In the genomic region with DNA sequence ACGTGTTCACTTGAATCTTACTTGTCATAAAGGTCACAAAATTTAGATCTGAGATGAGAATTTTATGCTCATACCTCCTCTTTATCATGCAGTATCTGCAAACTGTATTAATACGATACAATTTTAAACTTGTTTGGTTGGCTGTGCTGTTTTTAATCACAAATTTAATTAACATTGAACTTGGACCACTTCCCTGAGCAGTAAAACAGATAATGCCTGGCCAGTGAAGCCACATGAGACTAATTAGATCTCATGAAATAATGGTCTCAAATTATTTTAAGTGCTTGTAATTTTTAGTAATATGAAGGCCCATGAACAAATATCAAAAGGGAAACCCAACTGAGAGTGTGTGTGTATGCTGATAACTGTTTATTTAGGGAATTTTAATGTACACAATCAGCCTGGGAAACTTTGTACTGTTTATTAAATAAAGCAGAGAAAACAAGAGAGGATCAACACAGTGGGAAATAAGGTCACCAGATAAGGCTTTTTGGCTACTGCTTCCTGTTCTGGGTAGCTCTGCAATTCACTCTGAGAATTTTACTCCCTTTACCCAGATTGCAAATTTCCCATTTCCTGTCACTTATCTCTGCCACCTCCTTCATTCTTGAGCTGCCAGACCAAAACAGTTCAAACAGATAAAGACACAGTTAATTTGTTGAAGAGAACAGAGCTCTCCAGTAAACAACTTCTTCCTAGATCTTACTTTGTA, we compare ENCODE assay signal across 1 cellular context.
TF ChIP-seq lines count a peak whose summit lies in the region.

No MANE protein-coding gene starts in this region.

TF ChIP-seq in HepG2, 621 proteins besides CTCF, POLR2A, EP300 and RAD21 (continued from another document and continues in another):
- TF ChIP-seq, protein P1, sequence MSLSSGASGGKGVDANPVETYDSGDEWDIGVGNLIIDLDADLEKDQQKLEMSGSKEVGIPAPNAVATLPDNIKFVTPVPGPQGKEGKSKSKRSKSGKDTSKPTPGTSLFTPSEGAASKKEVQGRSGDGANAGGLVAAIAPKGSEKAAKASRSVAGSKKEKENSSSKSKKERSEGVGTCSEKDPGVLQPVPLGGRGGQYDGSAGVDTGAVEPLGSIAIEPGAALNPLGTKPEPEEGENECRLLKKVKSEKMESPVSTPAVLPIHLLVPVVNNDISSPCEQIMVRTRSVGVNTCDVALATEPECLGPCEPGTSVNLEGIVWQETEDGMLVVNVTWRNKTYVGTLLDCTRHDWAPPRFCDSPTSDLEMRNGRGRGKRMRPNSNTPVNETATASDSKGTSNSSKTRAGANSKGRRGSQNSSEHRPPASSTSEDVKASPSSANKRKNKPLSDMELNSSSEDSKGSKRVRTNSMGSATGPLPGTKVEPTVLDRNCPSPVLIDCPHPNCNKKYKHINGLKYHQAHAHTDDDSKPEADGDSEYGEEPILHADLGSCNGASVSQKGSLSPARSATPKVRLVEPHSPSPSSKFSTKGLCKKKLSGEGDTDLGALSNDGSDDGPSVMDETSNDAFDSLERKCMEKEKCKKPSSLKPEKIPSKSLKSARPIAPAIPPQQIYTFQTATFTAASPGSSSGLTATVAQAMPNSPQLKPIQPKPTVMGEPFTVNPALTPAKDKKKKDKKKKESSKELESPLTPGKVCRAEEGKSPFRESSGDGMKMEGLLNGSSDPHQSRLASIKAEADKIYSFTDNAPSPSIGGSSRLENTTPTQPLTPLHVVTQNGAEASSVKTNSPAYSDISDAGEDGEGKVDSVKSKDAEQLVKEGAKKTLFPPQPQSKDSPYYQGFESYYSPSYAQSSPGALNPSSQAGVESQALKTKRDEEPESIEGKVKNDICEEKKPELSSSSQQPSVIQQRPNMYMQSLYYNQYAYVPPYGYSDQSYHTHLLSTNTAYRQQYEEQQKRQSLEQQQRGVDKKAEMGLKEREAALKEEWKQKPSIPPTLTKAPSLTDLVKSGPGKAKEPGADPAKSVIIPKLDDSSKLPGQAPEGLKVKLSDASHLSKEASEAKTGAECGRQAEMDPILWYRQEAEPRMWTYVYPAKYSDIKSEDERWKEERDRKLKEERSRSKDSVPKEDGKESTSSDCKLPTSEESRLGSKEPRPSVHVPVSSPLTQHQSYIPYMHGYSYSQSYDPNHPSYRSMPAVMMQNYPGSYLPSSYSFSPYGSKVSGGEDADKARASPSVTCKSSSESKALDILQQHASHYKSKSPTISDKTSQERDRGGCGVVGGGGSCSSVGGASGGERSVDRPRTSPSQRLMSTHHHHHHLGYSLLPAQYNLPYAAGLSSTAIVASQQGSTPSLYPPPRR (CRISPR knock-in tag; IDR thresholded peaks at IDR 0.05; ENCODE audit: borderline replicate concordance) = peak; percentile 86
- no peak for TF ChIP-seq HMGA1 (CRISPR knock-in tag; conservative IDR thresholded peaks at IDR 0.05)
- TF ChIP-seq ZNF225 (CRISPR knock-in tag; IDR thresholded peaks at IDR 0.05) = no peak
- TF ChIP-seq SMYD3 (CRISPR knock-in tag; IDR thresholded peaks at IDR 0.05) = no peak
- TF ChIP-seq, protein P2, sequence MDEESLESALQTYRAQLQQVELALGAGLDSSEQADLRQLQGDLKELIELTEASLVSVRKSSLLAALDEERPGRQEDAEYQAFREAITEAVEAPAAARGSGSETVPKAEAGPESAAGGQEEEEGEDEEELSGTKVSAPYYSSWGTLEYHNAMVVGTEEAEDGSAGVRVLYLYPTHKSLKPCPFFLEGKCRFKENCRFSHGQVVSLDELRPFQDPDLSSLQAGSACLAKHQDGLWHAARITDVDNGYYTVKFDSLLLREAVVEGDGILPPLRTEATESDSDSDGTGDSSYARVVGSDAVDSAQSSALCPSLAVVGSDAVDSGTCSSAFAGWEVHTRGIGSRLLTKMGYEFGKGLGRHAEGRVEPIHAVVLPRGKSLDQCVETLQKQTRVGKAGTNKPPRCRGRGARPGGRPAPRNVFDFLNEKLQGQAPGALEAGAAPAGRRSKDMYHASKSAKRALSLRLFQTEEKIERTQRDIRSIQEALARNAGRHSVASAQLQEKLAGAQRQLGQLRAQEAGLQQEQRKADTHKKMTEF (CRISPR knock-in tag; IDR thresholded peaks at IDR 0.05) = peak; percentile 65
- no peak for TF ChIP-seq ZNF234 (CRISPR knock-in tag; conservative IDR thresholded peaks at IDR 0.05)
- TF ChIP-seq, protein P3, sequence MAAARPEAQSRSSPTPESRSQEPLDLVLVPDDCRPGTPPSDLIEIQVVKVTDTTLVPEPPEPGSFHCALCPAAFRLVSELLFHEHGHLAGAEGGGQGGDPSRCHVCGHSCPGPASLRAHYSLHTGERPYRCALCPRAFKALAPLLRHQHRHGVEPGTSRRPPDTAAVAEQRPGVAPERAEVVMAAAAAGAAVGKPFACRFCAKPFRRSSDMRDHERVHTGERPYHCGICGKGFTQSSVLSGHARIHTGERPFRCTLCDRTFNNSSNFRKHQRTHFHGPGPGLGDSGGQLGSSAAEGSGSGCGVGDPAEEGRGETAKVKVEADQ (CRISPR knock-in tag; IDR thresholded peaks at IDR 0.05; ENCODE audit: borderline replicate concordance) = no peak
- TF ChIP-seq, protein P4, sequence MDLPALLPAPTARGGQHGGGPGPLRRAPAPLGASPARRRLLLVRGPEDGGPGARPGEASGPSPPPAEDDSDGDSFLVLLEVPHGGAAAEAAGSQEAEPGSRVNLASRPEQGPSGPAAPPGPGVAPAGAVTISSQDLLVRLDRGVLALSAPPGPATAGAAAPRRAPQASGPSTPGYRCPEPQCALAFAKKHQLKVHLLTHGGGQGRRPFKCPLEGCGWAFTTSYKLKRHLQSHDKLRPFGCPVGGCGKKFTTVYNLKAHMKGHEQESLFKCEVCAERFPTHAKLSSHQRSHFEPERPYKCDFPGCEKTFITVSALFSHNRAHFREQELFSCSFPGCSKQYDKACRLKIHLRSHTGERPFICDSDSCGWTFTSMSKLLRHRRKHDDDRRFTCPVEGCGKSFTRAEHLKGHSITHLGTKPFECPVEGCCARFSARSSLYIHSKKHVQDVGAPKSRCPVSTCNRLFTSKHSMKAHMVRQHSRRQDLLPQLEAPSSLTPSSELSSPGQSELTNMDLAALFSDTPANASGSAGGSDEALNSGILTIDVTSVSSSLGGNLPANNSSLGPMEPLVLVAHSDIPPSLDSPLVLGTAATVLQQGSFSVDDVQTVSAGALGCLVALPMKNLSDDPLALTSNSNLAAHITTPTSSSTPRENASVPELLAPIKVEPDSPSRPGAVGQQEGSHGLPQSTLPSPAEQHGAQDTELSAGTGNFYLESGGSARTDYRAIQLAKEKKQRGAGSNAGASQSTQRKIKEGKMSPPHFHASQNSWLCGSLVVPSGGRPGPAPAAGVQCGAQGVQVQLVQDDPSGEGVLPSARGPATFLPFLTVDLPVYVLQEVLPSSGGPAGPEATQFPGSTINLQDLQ (CRISPR knock-in tag; IDR thresholded peaks at IDR 0.05) = no peak
- peak; percentile 62; the same call in 1 of the 2 replicates for TF ChIP-seq NR2F2 (IDR thresholded peaks at IDR 0.05; ENCODE audit: borderline replicate concordance, low read depth)
- TF ChIP-seq NFIC (IDR thresholded peaks at IDR 0.05; ENCODE audit: low read length) = peak; percentile 84; the same call in 1 of the 2 replicates
- TF ChIP-seq, protein P5, sequence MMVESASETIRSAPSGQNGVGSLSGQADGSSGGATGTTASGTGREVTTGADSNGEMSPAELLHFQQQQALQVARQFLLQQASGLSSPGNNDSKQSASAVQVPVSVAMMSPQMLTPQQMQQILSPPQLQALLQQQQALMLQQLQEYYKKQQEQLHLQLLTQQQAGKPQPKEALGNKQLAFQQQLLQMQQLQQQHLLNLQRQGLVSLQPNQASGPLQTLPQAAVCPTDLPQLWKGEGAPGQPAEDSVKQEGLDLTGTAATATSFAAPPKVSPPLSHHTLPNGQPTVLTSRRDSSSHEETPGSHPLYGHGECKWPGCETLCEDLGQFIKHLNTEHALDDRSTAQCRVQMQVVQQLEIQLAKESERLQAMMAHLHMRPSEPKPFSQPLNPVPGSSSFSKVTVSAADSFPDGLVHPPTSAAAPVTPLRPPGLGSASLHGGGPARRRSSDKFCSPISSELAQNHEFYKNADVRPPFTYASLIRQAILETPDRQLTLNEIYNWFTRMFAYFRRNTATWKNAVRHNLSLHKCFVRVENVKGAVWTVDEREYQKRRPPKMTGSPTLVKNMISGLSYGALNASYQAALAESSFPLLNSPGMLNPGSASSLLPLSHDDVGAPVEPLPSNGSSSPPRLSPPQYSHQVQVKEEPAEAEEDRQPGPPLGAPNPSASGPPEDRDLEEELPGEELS (CRISPR knock-in tag; IDR thresholded peaks at IDR 0.05) = peak; percentile 97
- TF ChIP-seq, protein P6, sequence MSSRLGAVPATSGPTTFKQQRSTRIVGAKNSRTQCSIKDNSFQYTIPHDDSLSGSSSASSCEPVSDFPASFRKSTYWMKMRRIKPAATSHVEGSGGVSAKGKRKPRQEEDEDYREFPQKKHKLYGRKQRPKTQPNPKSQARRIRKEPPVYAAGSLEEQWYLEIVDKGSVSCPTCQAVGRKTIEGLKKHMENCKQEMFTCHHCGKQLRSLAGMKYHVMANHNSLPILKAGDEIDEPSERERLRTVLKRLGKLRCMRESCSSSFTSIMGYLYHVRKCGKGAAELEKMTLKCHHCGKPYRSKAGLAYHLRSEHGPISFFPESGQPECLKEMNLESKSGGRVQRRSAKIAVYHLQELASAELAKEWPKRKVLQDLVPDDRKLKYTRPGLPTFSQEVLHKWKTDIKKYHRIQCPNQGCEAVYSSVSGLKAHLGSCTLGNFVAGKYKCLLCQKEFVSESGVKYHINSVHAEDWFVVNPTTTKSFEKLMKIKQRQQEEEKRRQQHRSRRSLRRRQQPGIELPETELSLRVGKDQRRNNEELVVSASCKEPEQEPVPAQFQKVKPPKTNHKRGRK (CRISPR knock-in tag; IDR thresholded peaks at IDR 0.05) = no peak
- TF ChIP-seq SALL1 (CRISPR knock-in tag; IDR thresholded peaks at IDR 0.05) = peak; percentile 59; the same call in 1 of the 2 replicates
- TF ChIP-seq KLF16 (CRISPR knock-in tag; IDR thresholded peaks at IDR 0.05) = peak in 1 of 2 experiments; percentile 41; a peak in 1 of 4 replicates
- no peak for TF ChIP-seq ZNF615 (CRISPR knock-in tag; IDR thresholded peaks at IDR 0.05; ENCODE audit: borderline replicate concordance)
- TF ChIP-seq, protein P7, sequence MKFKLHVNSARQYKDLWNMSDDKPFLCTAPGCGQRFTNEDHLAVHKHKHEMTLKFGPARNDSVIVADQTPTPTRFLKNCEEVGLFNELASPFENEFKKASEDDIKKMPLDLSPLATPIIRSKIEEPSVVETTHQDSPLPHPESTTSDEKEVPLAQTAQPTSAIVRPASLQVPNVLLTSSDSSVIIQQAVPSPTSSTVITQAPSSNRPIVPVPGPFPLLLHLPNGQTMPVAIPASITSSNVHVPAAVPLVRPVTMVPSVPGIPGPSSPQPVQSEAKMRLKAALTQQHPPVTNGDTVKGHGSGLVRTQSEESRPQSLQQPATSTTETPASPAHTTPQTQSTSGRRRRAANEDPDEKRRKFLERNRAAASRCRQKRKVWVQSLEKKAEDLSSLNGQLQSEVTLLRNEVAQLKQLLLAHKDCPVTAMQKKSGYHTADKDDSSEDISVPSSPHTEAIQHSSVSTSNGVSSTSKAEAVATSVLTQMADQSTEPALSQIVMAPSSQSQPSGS (CRISPR knock-in tag; IDR thresholded peaks at IDR 0.05) = 0 out of 2 replicates have a peak, but pooled peaks have one; percentile 17
- TF ChIP-seq AGO2 (optimal IDR thresholded peaks at IDR 0.05; ENCODE audit: low read depth, low read length) = no peak
- no peak for TF ChIP-seq MXD4 (CRISPR knock-in tag; IDR thresholded peaks at IDR 0.05)
- no peak for TF ChIP-seq RELA (CRISPR knock-in tag; IDR thresholded peaks at IDR 0.05)
- no peak for TF ChIP-seq NBN (conservative IDR thresholded peaks at IDR 0.05)
- TF ChIP-seq REPIN1 (CRISPR knock-in tag; IDR thresholded peaks at IDR 0.05; ENCODE audit: borderline replicate concordance, low read depth) = 0 out of 2 replicates have a peak, but pooled peaks have one; percentile 34
- TF ChIP-seq, protein P8, sequence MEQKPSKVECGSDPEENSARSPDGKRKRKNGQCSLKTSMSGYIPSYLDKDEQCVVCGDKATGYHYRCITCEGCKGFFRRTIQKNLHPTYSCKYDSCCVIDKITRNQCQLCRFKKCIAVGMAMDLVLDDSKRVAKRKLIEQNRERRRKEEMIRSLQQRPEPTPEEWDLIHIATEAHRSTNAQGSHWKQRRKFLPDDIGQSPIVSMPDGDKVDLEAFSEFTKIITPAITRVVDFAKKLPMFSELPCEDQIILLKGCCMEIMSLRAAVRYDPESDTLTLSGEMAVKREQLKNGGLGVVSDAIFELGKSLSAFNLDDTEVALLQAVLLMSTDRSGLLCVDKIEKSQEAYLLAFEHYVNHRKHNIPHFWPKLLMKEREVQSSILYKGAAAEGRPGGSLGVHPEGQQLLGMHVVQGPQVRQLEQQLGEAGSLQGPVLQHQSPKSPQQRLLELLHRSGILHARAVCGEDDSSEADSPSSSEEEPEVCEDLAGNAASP (CRISPR knock-in tag; IDR thresholded peaks at IDR 0.05; ENCODE audit: borderline replicate concordance) = peak; percentile 73; the same call in 1 of the 2 replicates
- TF ChIP-seq TAF15 (IDR thresholded peaks at IDR 0.05; ENCODE audit: low read depth, low read length, poor library complexity, severe bottlenecking) = no peak
- TF ChIP-seq, protein P9, sequence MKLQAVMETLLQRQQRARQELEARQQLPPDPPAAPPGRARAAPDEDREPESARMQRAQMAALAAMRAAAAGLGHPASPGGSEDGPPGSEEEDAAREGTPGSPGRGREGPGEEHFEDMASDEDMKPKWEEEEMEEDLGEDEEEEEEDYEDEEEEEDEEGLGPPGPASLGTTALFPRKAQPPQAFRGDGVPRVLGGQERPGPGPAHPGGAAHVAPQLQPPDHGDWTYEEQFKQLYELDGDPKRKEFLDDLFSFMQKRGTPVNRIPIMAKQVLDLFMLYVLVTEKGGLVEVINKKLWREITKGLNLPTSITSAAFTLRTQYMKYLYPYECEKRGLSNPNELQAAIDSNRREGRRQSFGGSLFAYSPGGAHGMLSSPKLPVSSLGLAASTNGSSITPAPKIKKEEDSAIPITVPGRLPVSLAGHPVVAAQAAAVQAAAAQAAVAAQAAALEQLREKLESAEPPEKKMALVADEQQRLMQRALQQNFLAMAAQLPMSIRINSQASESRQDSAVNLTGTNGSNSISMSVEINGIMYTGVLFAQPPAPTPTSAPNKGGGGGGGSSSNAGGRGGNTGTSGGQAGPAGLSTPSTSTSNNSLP (IDR thresholded peaks at IDR 0.05; ENCODE audit: low read depth, low read length) = peak; percentile 94
- TF ChIP-seq, protein P10, sequence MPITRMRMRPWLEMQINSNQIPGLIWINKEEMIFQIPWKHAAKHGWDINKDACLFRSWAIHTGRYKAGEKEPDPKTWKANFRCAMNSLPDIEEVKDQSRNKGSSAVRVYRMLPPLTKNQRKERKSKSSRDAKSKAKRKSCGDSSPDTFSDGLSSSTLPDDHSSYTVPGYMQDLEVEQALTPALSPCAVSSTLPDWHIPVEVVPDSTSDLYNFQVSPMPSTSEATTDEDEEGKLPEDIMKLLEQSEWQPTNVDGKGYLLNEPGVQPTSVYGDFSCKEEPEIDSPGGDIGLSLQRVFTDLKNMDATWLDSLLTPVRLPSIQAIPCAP (CRISPR knock-in tag; IDR thresholded peaks at IDR 0.05; ENCODE audit: low read depth) = no peak
- TF ChIP-seq NCOA2 (CRISPR knock-in tag; IDR thresholded peaks at IDR 0.05) = peak; percentile 74
- no peak for TF ChIP-seq ZNF430 (CRISPR knock-in tag; IDR thresholded peaks at IDR 0.05)
- TF ChIP-seq PAF1 (CRISPR knock-in tag; IDR thresholded peaks at IDR 0.05) = no peak
- peak; percentile 79 for TF ChIP-seq GATAD2A (CRISPR knock-in tag; IDR thresholded peaks at IDR 0.05)
- peak; percentile 88; the same call in 1 of the 2 replicates for TF ChIP-seq GFI1 (CRISPR knock-in tag; IDR thresholded peaks at IDR 0.05; ENCODE audit: borderline replicate concordance)
- TF ChIP-seq TOE1 (CRISPR knock-in tag; IDR thresholded peaks at IDR 0.05) = 0 out of 2 replicates have a peak, but pooled peaks have one; percentile 18
- no peak for TF ChIP-seq GZF1 (CRISPR knock-in tag; IDR thresholded peaks at IDR 0.05)
- peak; percentile 89 for TF ChIP-seq MED1 (CRISPR knock-in tag; IDR thresholded peaks at IDR 0.05)
